24 cellular contexts compared by ENCODE assay signal in genomic region chr2:166487082-166487654, GRCh38. TPM values are rescaled to one million over a fixed set of nuclear protein-coding genes. Genes with fewer than 3 reads are reported as not detected.
A peak's percentile ranks its signal among the peaks of the same experiment; 100 is the strongest.
DNase-seq lines count a peak whose midpoint lies in the region; ATAC-seq and TF ChIP-seq lines count a peak whose summit lies in the region.
"Had no signal": no experiment of that assay in that cellular context is flagged by ENCODE, and none has a peak within 500 bp of the region (broad histone marks: within the 10 kb centered on the region; RNA-seq: fewer than 3 reads in every experiment).

No MANE protein-coding gene starts in this region.

- H3K4me3 ChIP-seq in heart right ventricle, result no peak overlapping the region
- no peak overlapping the region for H3K4me3 ChIP-seq in sigmoid colon
- H3K4me3 ChIP-seq: GM12878, GM23338 had no signal

- H3K4me1 ChIP-seq in heart right ventricle (peaks cover 0 to 15% (median 4%) of the 10 kb centered on the region in 9 donors), sigmoid colon (peaks cover 0 to 50% (median 36%) of the 10 kb centered on the region in 4 donors)

- no peaks in the 10 kb centered on the region for H3K27me3 ChIP-seq in heart right ventricle
- no peaks in the 10 kb centered on the region for H3K27me3 ChIP-seq in sigmoid colon

- peak; percentile 73 for ATAC-seq in Right ventricle myocardium inferior
- peak; percentile 37 to 83 (median 76) for ATAC-seq in heart right ventricle
- ATAC-seq in left ventricle myocardium superior, result peak; percentile 79
- ATAC-seq in GM18511 (IDR thresholded peaks at IDR 0.05; ENCODE audit: unreplicated experiment), result no peak
- ATAC-seq: CD8-positive, alpha-beta T cell; GM12878; GM23338; HCT116 had no signal

- intact Hi-C loops in Right ventricle myocardium inferior (cut with DNase I), result no loop called here
- intact Hi-C loops in cardiac septum (cut with DNase I), result no loop called here
- intact Hi-C loops in heart right ventricle (cut with DNase I), result no loop called here
- intact Hi-C loops in left ventricle myocardium superior (cut with micrococcal nuclease), result no loop called here
- intact Hi-C loops in sigmoid colon (cut with DNase I), result no loop called here

- H3K27ac ChIP-seq in heart right ventricle (peak overlapping the region in 8 of 10 donors; percentile 42 to 70 (median 66)), sigmoid colon (peak overlapping the region in 3 of 4 donors; percentile 66 to 81 (median 68))
- H3K27ac ChIP-seq: 22Rv1, C4-2B had no signal

- H3K9me3 ChIP-seq in heart right ventricle (no peaks in the 10 kb centered on the region), sigmoid colon (no peaks in the 10 kb centered on the region)
- H3K9me3 ChIP-seq: Caco-2 had no signal

- no peak for TF ChIP-seq POLR2A in sigmoid colon (IDR thresholded peaks at IDR 0.05)

- H3K36me3 ChIP-seq in heart right ventricle, result no peaks in the 10 kb centered on the region
- peaks cover 0 to 6% (median 0%) of the 10 kb centered on the region in 4 donors for H3K36me3 ChIP-seq in sigmoid colon

- no peak for TF ChIP-seq EP300 in sigmoid colon (IDR thresholded peaks at IDR 0.05)

- 43 to 60% methylated on average over 1 of the region's 1 CpG for WGBS in heart right ventricle, 2 donors
- whole genome bisulfite sequencing in sigmoid colon, 2 donors, result 78 to 80% methylated on average over 1 of the region's 1 CpG

- TF ChIP-seq CTCF in heart right ventricle (IDR thresholded peaks at IDR 0.05) (no peak), sigmoid colon (IDR thresholded peaks at IDR 0.05) (no peak)

- DNase-seq in Right ventricle myocardium inferior (ENCODE audit: missing footprints) (no peak), cardiac septum (ENCODE audit: low spot score) (no peak), heart right ventricle (peak in 1 of 2 donors; percentile 34), left ventricle myocardium superior (peak; percentile 27), sigmoid colon (no peak), AG08396 (ENCODE audit: low spot score) (no peak), NCI-H526 (lab: John Stamatoyannopoulos, UW) (no peak)
- DNase-seq: ACHN; Caco-2; CD4-positive, CD25-positive, alpha-beta regulatory T cell; CD8-positive, alpha-beta T cell; DMS 273 treated with DMSO at 0.1 percent for 48 hours; DMS79; EL; GDM1; H9 had no signal

RNA-seq across cellular contexts. Expression of gene SCN7A, which starts 6.9 kb away (rescaled TPM):
- total RNA-seq in Right ventricle myocardium inferior (35.4 TPM), cardiac septum (13.0 TPM), heart right ventricle (10 to 100 TPM in 9 of 10 donors, 1 to 10 TPM in 1; 7.8 to 31.2 (median 16.3) TPM), left ventricle myocardium superior (28.5 TPM), sigmoid colon (100 to 1,000 TPM; 107 to 216 (median 129) TPM)
- polyA plus RNA-seq in heart right ventricle (10 to 100 TPM in 1 of 2 donors, 1 to 10 TPM in 1; 2.4 to 12.9 TPM), sigmoid colon (1 to 10 TPM in 2 of 3 donors, under 1 TPM in 1; 0.23 to 6.2 (median 1.8) TPM)
- total RNA-seq: CD4-positive, CD25-positive, alpha-beta regulatory T cell; CD8-positive, alpha-beta T cell; H4 had no signal
- polyA plus RNA-seq: BJ; CD4-positive, CD25-positive, alpha-beta regulatory T cell; GM12878 had no signal
